In genomic region chr1:53391982-53392381, GRCh38 we compare ENCODE assay signal across 32 cellular contexts.
DNase-seq lines count a peak whose midpoint lies in the region; TF ChIP-seq lines count a peak whose summit lies in the region.
"Had no signal": no experiment of that assay in that cellular context is flagged by ENCODE, and none has a peak within 500 bp of the region (broad histone marks: within the 10 kb centered on the region; RNA-seq: fewer than 3 reads in every experiment).

No MANE protein-coding gene starts in this region.

- no peak overlapping the region for H3K4me3 Mint-ChIP-seq in dendritic cell treated with granulocyte-macrophage colony-stimulating factor and Interleukin-4, amounts not matched to agents 40 ng/mL and 50 ng/mL, for 4 days
- no peak overlapping the region for H3K4me3 Mint-ChIP-seq in activated naive CD8-positive, alpha-beta T cell treated with anti-CD3 and anti-CD28 coated beads for 36 hours
- H3K4me3 Mint-ChIP-seq: activated CD8-positive, alpha-beta T cell treated with anti-CD3 and anti-CD28 coated beads, Interleukin-2, amount 10 ng/mL, durations not matched to agents 7 days and 5 days; activated naive CD4-positive, alpha-beta T cell treated with anti-CD3 and anti-CD28 coated beads, Interleukin-2, amount 10 ng/mL, durations not matched to agents 7 days and 5 days; activated T-helper 17 cell treated with anti-CD3 and anti-CD28 coated beads, Interleukin-2, amount 50 U/mL, for 72 hours; neural crest cell had no signal

- peaks cover 23% of the 10 kb centered on the region for H3K4me1 Mint-ChIP-seq in dendritic cell treated with granulocyte-macrophage colony-stimulating factor and Interleukin-4, amounts not matched to agents 40 ng/mL and 50 ng/mL, for 4 days (ENCODE audit: low read depth)
- H3K4me1 Mint-ChIP-seq in activated naive CD8-positive, alpha-beta T cell treated with anti-CD3 and anti-CD28 coated beads for 36 hours, result no peaks in the 10 kb centered on the region
- H3K4me1 Mint-ChIP-seq: activated naive CD4-positive, alpha-beta T cell treated with anti-CD3 and anti-CD28 coated beads, Interleukin-2, amount 10 ng/mL, durations not matched to agents 7 days and 5 days; activated T-helper 17 cell treated with anti-CD3 and anti-CD28 coated beads, Interleukin-2, amount 50 U/mL, for 72 hours had no signal

- H3K9me3 Mint-ChIP-seq in dendritic cell treated with granulocyte-macrophage colony-stimulating factor and Interleukin-4, amounts not matched to agents 40 ng/mL and 50 ng/mL, for 4 days, result no peaks in the 10 kb centered on the region
- peaks cover 3% of the 10 kb centered on the region for H3K9me3 Mint-ChIP-seq in activated naive CD8-positive, alpha-beta T cell treated with anti-CD3 and anti-CD28 coated beads for 36 hours
- H3K9me3 Mint-ChIP-seq: activated T-helper 17 cell treated with anti-CD3 and anti-CD28 coated beads, Interleukin-2, amount 50 U/mL, for 72 hours had no signal

- in situ Hi-C loops in Caki2 (cut with HindIII; ENCODE audit: low pct_unique_long_range_greater_than_20kb, low sequenced_read_pairs), result no loop called here

- H3K27ac Mint-ChIP-seq in dendritic cell treated with granulocyte-macrophage colony-stimulating factor and Interleukin-4, amounts not matched to agents 40 ng/mL and 50 ng/mL, for 4 days, result peak overlapping the region; percentile 63
- H3K27ac Mint-ChIP-seq in activated naive CD8-positive, alpha-beta T cell treated with anti-CD3 and anti-CD28 coated beads for 36 hours, result no peak overlapping the region
- H3K27ac Mint-ChIP-seq: activated CD8-positive, alpha-beta T cell treated with anti-CD3 and anti-CD28 coated beads, Interleukin-2, amount 10 ng/mL, durations not matched to agents 7 days and 5 days; activated naive CD4-positive, alpha-beta T cell treated with anti-CD3 and anti-CD28 coated beads, Interleukin-2, amount 10 ng/mL, durations not matched to agents 7 days and 5 days; activated T-helper 17 cell treated with anti-CD3 and anti-CD28 coated beads, Interleukin-2, amount 50 U/mL, for 72 hours had no signal

- H3K27me3 Mint-ChIP-seq in dendritic cell treated with granulocyte-macrophage colony-stimulating factor and Interleukin-4, amounts not matched to agents 40 ng/mL and 50 ng/mL, for 4 days, result peaks cover 6% of the 10 kb centered on the region
- no peaks in the 10 kb centered on the region for H3K27me3 Mint-ChIP-seq in activated naive CD8-positive, alpha-beta T cell treated with anti-CD3 and anti-CD28 coated beads for 36 hours

- TF ChIP-seq CTCF in right atrium auricular region (IDR thresholded peaks at IDR 0.05), result no peak

- H3K27ac ChIP-seq in right atrium auricular region, result no peak overlapping the region
- H3K27ac ChIP-seq: brain microvascular endothelial cell, KMS-11, ovary, thoracic aorta, uterus had no signal

- H3K36me3 ChIP-seq in right atrium auricular region, result no peaks in the 10 kb centered on the region
- H3K36me3 ChIP-seq: BLaER1 treated with 17β-estradiol and CSF1 and Interleukin-3, amounts not matched to agents 10 nM and 100 nM; brain microvascular endothelial cell; ovary; thoracic aorta; uterus had no signal

- DNase-seq in Caki2 (ENCODE audit: low read depth) (peak; percentile 43), HT1080 (ENCODE audit: low read depth) (peak; percentile 36), renal cortical epithelial cell (ENCODE audit: low read depth) (peak; percentile 65), right atrium auricular region (ENCODE audit: low spot score) (no peak), mucosa of gallbladder (ENCODE audit: low spot score) (no peak)
- no peak for DNase-seq in activated naive CD8-positive, alpha-beta T cell treated with anti-CD3 and anti-CD28 coated beads for 36 hours
- DNase-seq: activated CD4-positive, alpha-beta T cell treated with anti-CD3 and anti-CD28 coated beads for 4 hours; activated CD8-positive, alpha-beta T cell treated with anti-CD3 and anti-CD28 coated beads, Interleukin-2, amount 10 ng/mL, durations not matched to agents 7 days and 5 days; activated naive CD4-positive, alpha-beta T cell treated with anti-CD3 and anti-CD28 coated beads, Interleukin-2, amount 10 ng/mL, durations not matched to agents 7 days and 5 days; amniotic stem cell; brain microvascular endothelial cell; COR-L47; DMS79 treated with DMSO at 0.1 percent for 48 hours; left colon; mammary epithelial cell; NCI-H1417; NCI-H2029 treated with DMSO at 0.1 percent for 48 hours; NCI-H524 treated with DMSO at 0.1 percent for 48 hours; PC-3; retina; Right ventricle myocardium superior; stimulated activated naive CD4-positive, alpha-beta T cell treated with Interleukin-2 at 50 U/mL for 16 hours; T-helper 2 cell; uterus had no signal

- no peaks in the 10 kb centered on the region for H3K9me3 ChIP-seq in right atrium auricular region
- H3K9me3 ChIP-seq: ovary, thoracic aorta, uterus had no signal

- intact Hi-C loops in dendritic cell treated with granulocyte-macrophage colony-stimulating factor and Interleukin-4, amounts not matched to agents 40 ng/mL and 50 ng/mL, for 4 days (cut with micrococcal nuclease), result loop anchor here (2.0 kb wide), 1 partner anchor 65 kb away; no protein-coding TSS in a partner anchor

- H3K36me3 Mint-ChIP-seq in dendritic cell treated with granulocyte-macrophage colony-stimulating factor and Interleukin-4, amounts not matched to agents 40 ng/mL and 50 ng/mL, for 4 days (ENCODE audit: low read depth), result no peaks in the 10 kb centered on the region
- no peaks in the 10 kb centered on the region for H3K36me3 Mint-ChIP-seq in activated naive CD8-positive, alpha-beta T cell treated with anti-CD3 and anti-CD28 coated beads for 36 hours
- H3K36me3 Mint-ChIP-seq: activated naive CD4-positive, alpha-beta T cell treated with anti-CD3 and anti-CD28 coated beads, Interleukin-2, amount 10 ng/mL, durations not matched to agents 7 days and 5 days had no signal

- H3K27me3 ChIP-seq in right atrium auricular region, result no peaks in the 10 kb centered on the region
- H3K27me3 ChIP-seq: BLaER1 treated with 17β-estradiol and CSF1 and Interleukin-3, amounts not matched to agents 10 nM and 100 nM; brain microvascular endothelial cell; ovary; uterus had no signal

- no peaks in the 10 kb centered on the region for H3K4me1 ChIP-seq in right atrium auricular region
- H3K4me1 ChIP-seq: uterus had no signal

- no peak overlapping the region for H3K4me3 ChIP-seq in right atrium auricular region
- H3K4me3 ChIP-seq: BLaER1 treated with 17β-estradiol and CSF1 and Interleukin-3, amounts not matched to agents 10 nM and 100 nM; ovary; smooth muscle cell; thoracic aorta; uterus had no signal

Comparison
In these comparisons a context has a peak if more than half of its experiments do, and no peak if none do; other contexts are left out.
1. DNase-seq: peak in Caki2 (single experiment), HT1080 (single experiment) and renal cortical epithelial cell (single experiment); none in right atrium auricular region (single experiment), activated naive CD8-positive, alpha-beta T cell treated with anti-CD3 and anti-CD28 coated beads for 36 hours (single experiment) and mucosa of gallbladder (single experiment).